ENCODE assay signal across 22 cellular contexts in genomic region chr2:121943285-121943684, GRCh38.
"Had no signal": no experiment of that assay in that cellular context is flagged by ENCODE, and none has a peak within 500 bp of the region (broad histone marks: within the 10 kb centered on the region; RNA-seq: fewer than 3 reads in every experiment).

No MANE protein-coding gene starts in this region.

- H3K4me3 ChIP-seq: coronary artery, dorsolateral prefrontal cortex had no signal

- H3K27me3 ChIP-seq: brain microvascular endothelial cell, dorsolateral prefrontal cortex had no signal

- H3K27ac ChIP-seq: brain microvascular endothelial cell, dorsolateral prefrontal cortex had no signal

- H3K36me3 ChIP-seq: brain microvascular endothelial cell had no signal

- DNase-seq: activated CD4-positive, alpha-beta memory T cell treated with anti-CD3 and anti-CD28 coated beads for 36 hours; activated CD4-positive, alpha-beta T cell treated with anti-CD3 and anti-CD28 coated beads for 36 hours; activated CD4-positive, alpha-beta T cell treated with anti-CD3 and anti-CD28 coated beads, Interleukin-2, amount 10 ng/mL, durations not matched to agents 24 days and 14 days; activated CD4-positive, CD25-positive, alpha-beta regulatory T cell; activated CD4-positive, CD25-positive, alpha-beta regulatory T cell treated with anti-CD3 and anti-CD28 coated beads, Interleukin-2, amount 50 U/mL, for 72 hours; activated CD8-positive, alpha-beta memory T cell treated with anti-CD3 and anti-CD28 coated beads, Interleukin-2, amount 10 ng/mL, durations not matched to agents 7 days and 5 days; activated CD8-positive, alpha-beta memory T cell treated with anti-CD3 and anti-CD28 coated beads, Interleukin-2, amount 50 U/mL, for 4 hours; activated CD8-positive, alpha-beta T cell treated with anti-CD3 and anti-CD28 coated beads, Interleukin-2, amount 10 ng/mL, durations not matched to agents 7 days and 5 days; activated effector memory CD4-positive, alpha-beta T cell treated with anti-CD3 and anti-CD28 coated beads, Interleukin-2, amount 50 U/mL, for 16 hours; activated naive CD4-positive, alpha-beta T cell treated with anti-CD3 and anti-CD28 coated beads for 36 hours; activated naive CD8-positive, alpha-beta T cell treated with anti-CD3 and anti-CD28 coated beads, Interleukin-2, amount 10 ng/mL, durations not matched to agents 7 days and 5 days; activated T-cell treated with anti-CD3 and anti-CD28 coated beads, Interleukin-2, amount 50 U/mL, for 1 hour; activated T-cell treated with anti-CD3 and anti-CD28 coated beads, Interleukin-2, amount 50 U/mL, for 48 hours; amniotic stem cell; brain microvascular endothelial cell; dorsolateral prefrontal cortex; effector memory CD4-positive, alpha-beta T cell; endodermal cell; T-helper 1 cell; T-helper 17 cell had no signal

- ATAC-seq: activated CD4-positive, alpha-beta T cell treated with anti-CD3 and anti-CD28 coated beads for 36 hours; activated CD8-positive, alpha-beta memory T cell treated with anti-CD3 and anti-CD28 coated beads, Interleukin-2, amount 10 ng/mL, durations not matched to agents 7 days and 5 days; activated CD8-positive, alpha-beta T cell treated with anti-CD3 and anti-CD28 coated beads, Interleukin-2, amount 10 ng/mL, durations not matched to agents 7 days and 5 days; esophagus mucosa; T-helper 17 cell had no signal
